In genomic region chr11:73188301-73188700, GRCh38 we compare ENCODE assay signal across 2 cellular contexts.
TF ChIP-seq lines count a peak whose summit lies in the region.

No MANE protein-coding gene starts in this region.

TF ChIP-seq in H1, 55 proteins besides CTCF, POLR2A, EP300 and RAD21:
- TF ChIP-seq TCF12 (IDR thresholded peaks at IDR 0.05; ENCODE audit: low read depth, low read length) (no peak), PHF8 (conservative IDR thresholded peaks at IDR 0.05; ENCODE audit: low read depth, low read length) (no peak), JUN (IDR thresholded peaks at IDR 0.05; ENCODE audit: low read depth, low read length) (no peak), GTF2F1 (IDR thresholded peaks at IDR 0.05; ENCODE audit: borderline replicate concordance, low read depth, low read length) (no peak), SRF (IDR thresholded peaks at IDR 0.05; ENCODE audit: low read depth, low read length) (no peak), CBX8 (IDR thresholded peaks at IDR 0.05; ENCODE audit: borderline replicate concordance, low read depth, low read length) (no peak), TBP (IDR thresholded peaks at IDR 0.05; ENCODE audit: low read depth, low read length) (no peak), SIRT6 (IDR thresholded peaks at IDR 0.05; ENCODE audit: low read length) (no peak), CHD1 (IDR thresholded peaks at IDR 0.05; ENCODE audit: low read depth, low read length) (no peak), POLR2AphosphoS5 (IDR thresholded peaks at IDR 0.05; ENCODE audit: low read depth, low read length) (no peak), SP4 (IDR thresholded peaks at IDR 0.05; ENCODE audit: low read length) (no peak), BCL11A (IDR thresholded peaks at IDR 0.05; ENCODE audit: low read depth in 2 of 2, low read length in 2 of 2) (no peak), NANOG (IDR thresholded peaks at IDR 0.05; ENCODE audit: insufficient read depth, low read depth, low read length, poor library complexity, severe bottlenecking) (no peak), SIX5 (IDR thresholded peaks at IDR 0.05; ENCODE audit: low read depth, low read length) (no peak), KDM5A (IDR thresholded peaks at IDR 0.05; ENCODE audit: low read length) (no peak), GABPA (IDR thresholded peaks at IDR 0.05; ENCODE audit: borderline replicate concordance, insufficient read depth, low read length) (no peak), FOSL1 (IDR thresholded peaks at IDR 0.05; ENCODE audit: insufficient read depth, low read depth, low read length) (no peak), KDM1A (IDR thresholded peaks at IDR 0.05; ENCODE audit: borderline replicate concordance, low read length) (no peak), CREB1 (IDR thresholded peaks at IDR 0.05) (no peak), SP2 (IDR thresholded peaks at IDR 0.05; ENCODE audit: low read length) (no peak)

TF ChIP-seq in HEK293T, 16 proteins besides CTCF, POLR2A, EP300 and RAD21:
- TF ChIP-seq NFRKB (IDR thresholded peaks at IDR 0.05) (no peak), L3MBTL2 (conservative IDR thresholded peaks at IDR 0.05) (no peak)
TF ChIP-seq in HEK293T: peak in this region for 0.
